2 cellular contexts compared by ENCODE assay signal in genomic region chr17:66570353-66571195, GRCh38.
TF ChIP-seq lines count a peak whose summit lies in the region.

No MANE protein-coding gene starts in this region.

TF ChIP-seq in A549, 52 proteins besides CTCF, POLR2A, EP300 and RAD21 (continued from another document):
- TF ChIP-seq REST (IDR thresholded peaks at IDR 0.05) (no peak), NPAS2 (CRISPR knock-in tag; IDR thresholded peaks at IDR 0.05; ENCODE audit: borderline replicate concordance) (no peak), FOSB (CRISPR knock-in tag; IDR thresholded peaks at IDR 0.05) (no peak), HMGXB4 (CRISPR knock-in tag; IDR thresholded peaks at IDR 0.05; ENCODE audit: borderline replicate concordance) (no peak), TFCP2L1 (CRISPR knock-in tag; IDR thresholded peaks at IDR 0.05) (no peak), MYC (IDR thresholded peaks at IDR 0.05; ENCODE audit: borderline replicate concordance, low read length) (no peak), CHD2 (IDR thresholded peaks at IDR 0.05; ENCODE audit: low read length, partially characterized antibody) (no peak), KDM5A (IDR thresholded peaks at IDR 0.05) (no peak), USF2 (IDR thresholded peaks at IDR 0.05) (no peak), TP53 (CRISPR knock-in tag; IDR thresholded peaks at IDR 0.05) (no peak), SREBF2 (IDR thresholded peaks at IDR 0.05) (no peak), MAFK (IDR thresholded peaks at IDR 0.05; ENCODE audit: partially characterized antibody) (no peak), HOXB5 (CRISPR knock-in tag; IDR thresholded peaks at IDR 0.05) (no peak), ZNF302 (CRISPR knock-in tag; IDR thresholded peaks at IDR 0.05) (no peak)
TF ChIP-seq in A549: peak in this region for 0.

TF ChIP-seq in HEK293, 187 proteins besides CTCF, POLR2A, EP300 and RAD21 (continued from another document and continues in another):
- TF ChIP-seq ZNF18 (tag by site-specific recombination; IDR thresholded peaks at IDR 0.05) (peak; percentile 77), PATZ1 (tag by site-specific recombination; IDR thresholded peaks at IDR 0.05) (0 out of 2 replicates have a peak, but pooled peaks have one; percentile 46), REPIN1 (tag by site-specific recombination; IDR thresholded peaks at IDR 0.05; ENCODE audit: low read depth) (no peak), ZNF561 (tag by site-specific recombination; IDR thresholded peaks at IDR 0.05; ENCODE audit: borderline replicate concordance) (peak; percentile 78), PRDM2 (tag by site-specific recombination; IDR thresholded peaks at IDR 0.05; ENCODE audit: borderline replicate concordance) (no peak), GFI1B (tag by site-specific recombination; IDR thresholded peaks at IDR 0.05) (peak; percentile 66), SALL2 (tag by site-specific recombination; IDR thresholded peaks at IDR 0.05; ENCODE audit: borderline replicate concordance) (no peak), ZNF140 (tag by site-specific recombination; IDR thresholded peaks at IDR 0.05) (no peak), ZNF704 (tag by site-specific recombination; IDR thresholded peaks at IDR 0.05) (no peak), ZNF76 (tag by site-specific recombination; IDR thresholded peaks at IDR 0.05; ENCODE audit: borderline replicate concordance, low read depth) (0 out of 2 replicates have a peak, but pooled peaks have one; percentile 43), ZNF596 (tag by site-specific recombination; IDR thresholded peaks at IDR 0.05) (peak; percentile 79; the same call in 1 of the 2 replicates), ZNF423 (tag by site-specific recombination; IDR thresholded peaks at IDR 0.05) (no peak), ZNF621 (tag by site-specific recombination; IDR thresholded peaks at IDR 0.05) (no peak), ZEB2 (tag by site-specific recombination; IDR thresholded peaks at IDR 0.05) (peak; percentile 93), ZFHX2 (tag by site-specific recombination; conservative IDR thresholded peaks at IDR 0.05) (peak; percentile 33; the same call in 1 of the 2 replicates), ZNF776 (tag by site-specific recombination; IDR thresholded peaks at IDR 0.05; ENCODE audit: borderline replicate concordance) (no peak), HIC1 (tag by site-specific recombination; IDR thresholded peaks at IDR 0.05) (peak; percentile 61; the same call in 1 of the 2 replicates), ZFP69B (tag by site-specific recombination; IDR thresholded peaks at IDR 0.05) (0 out of 2 replicates have a peak, but pooled peaks have one; percentile 18), ZNF335 (tag by site-specific recombination; conservative IDR thresholded peaks at IDR 0.05) (no peak), IKZF3 (tag by site-specific recombination; IDR thresholded peaks at IDR 0.05) (peak; percentile 79; the same call in 1 of the 2 replicates), ZNF768 (tag by site-specific recombination; IDR thresholded peaks at IDR 0.05) (no peak), SP7 (tag by site-specific recombination; IDR thresholded peaks at IDR 0.05) (peak; percentile 95), ZNF292 (tag by site-specific recombination; IDR thresholded peaks at IDR 0.05; ENCODE audit: borderline replicate concordance, low read depth) (no peak), ZNF501 (tag by site-specific recombination; IDR thresholded peaks at IDR 0.05) (peak; percentile 49; the same call in 1 of the 2 replicates), ZBTB44 (tag by site-specific recombination; IDR thresholded peaks at IDR 0.05) (peak; percentile 98), ZNF555 (tag by site-specific recombination; conservative IDR thresholded peaks at IDR 0.05) (no peak), GLI2 (tag by site-specific recombination; IDR thresholded peaks at IDR 0.05; ENCODE audit: borderline replicate concordance, low read depth) (peak; percentile 78), ZSCAN4 (tag by site-specific recombination; IDR thresholded peaks at IDR 0.05) (no peak), KLF9 (tag by site-specific recombination; IDR thresholded peaks at IDR 0.05; ENCODE audit: low read depth) (no peak), ZNF138 (tag by site-specific recombination; IDR thresholded peaks at IDR 0.05; ENCODE audit: borderline replicate concordance) (no peak), ZNF777 (tag by site-specific recombination; IDR thresholded peaks at IDR 0.05; ENCODE audit: borderline replicate concordance) (no peak), KLF8 (tag by site-specific recombination; IDR thresholded peaks at IDR 0.05) (peak; percentile 79), HOXD13 (CRISPR knock-in tag; IDR thresholded peaks at IDR 0.05; ENCODE audit: borderline replicate concordance) (no peak), TRIM28 (IDR thresholded peaks at IDR 0.05; ENCODE audit: borderline replicate concordance, low read length) (peak; percentile 74; the same call in 1 of the 2 replicates), HOXC10 (CRISPR knock-in tag; IDR thresholded peaks at IDR 0.05) (no peak), ZXDB (tag by site-specific recombination; IDR thresholded peaks at IDR 0.05) (peak; percentile 96), BCL11A (tag by site-specific recombination; IDR thresholded peaks at IDR 0.05; ENCODE audit: low read depth) (0 out of 2 replicates have a peak, but pooled peaks have one; percentile 57), KLF1 (tag by site-specific recombination; IDR thresholded peaks at IDR 0.05) (peak; percentile 37; the same call in 1 of the 2 replicates), ZNF623 (tag by site-specific recombination; IDR thresholded peaks at IDR 0.05) (no peak), ZNF398 (tag by site-specific recombination; IDR thresholded peaks at IDR 0.05) (no peak)
